Comparison of ENCODE assay signal across 8 cellular contexts in genomic region chr4:2262145-2262943, GRCh38. TPM values are rescaled to one million over a fixed set of nuclear protein-coding genes. Genes with fewer than 3 reads are reported as not detected.
DNase-seq lines count a peak whose midpoint lies in the region; ATAC-seq and TF ChIP-seq lines count a peak whose summit lies in the region.

No MANE protein-coding gene starts in this region.

- H3K27ac ChIP-seq in BLaER1 (peak overlapping the region; percentile 96), colonic mucosa (peak overlapping the region; percentile 85)

- DNase-seq in NCI-H524 treated with DMSO at 0.1 percent for 48 hours (lab: John Stamatoyannopoulos, UW) (peak; percentile 89), colonic mucosa (peak; percentile 98), kidney tubule cell (ENCODE audit: low spot score) (peak; percentile 100)
- DNase-seq in activated CD4-positive, alpha-beta T cell treated with anti-CD3 and anti-CD28 coated beads for 48 hours: peak; percentile 98
- DNase-seq in stimulated activated CD4-positive, alpha-beta T cell treated with anti-CD3 and anti-CD28 coated beads, Interleukin-1b, Interleukin-23, amount 100 ng/mL, for 1 hour (ENCODE audit: low read depth in 2 of 2): peak; percentile 88 to 96

- peaks cover 40% of the 10 kb centered on the region for H4K20me1 ChIP-seq in BLaER1

- intact Hi-C loops in colonic mucosa (cut with DNase I): no loop called here

- H3K36me3 ChIP-seq in BLaER1: peaks cover 30% of the 10 kb centered on the region
- no peaks in the 10 kb centered on the region for H3K36me3 ChIP-seq in colonic mucosa

- H3K27me3 ChIP-seq in BLaER1: no peaks in the 10 kb centered on the region
- H3K27me3 ChIP-seq in colonic mucosa: no peaks in the 10 kb centered on the region

- H3K9me3 ChIP-seq in BLaER1: no peaks in the 10 kb centered on the region
- no peaks in the 10 kb centered on the region for H3K9me3 ChIP-seq in colonic mucosa

- H3K4me2 ChIP-seq in BLaER1: peak overlapping the region; percentile 99

- H3K4me3 ChIP-seq in BLaER1 (peak overlapping the region; percentile 95), colonic mucosa (peak overlapping the region; percentile 70)

- H3K9ac ChIP-seq in BLaER1 (peak overlapping the region; percentile 96), colonic mucosa (ENCODE audit: low read depth in 2 of 2, low read length in 2 of 2) (peak overlapping the region; percentile 70 to 87)

- ATAC-seq in GM19324 (IDR thresholded peaks at IDR 0.05; ENCODE audit: low FRiP score, unreplicated experiment) (peak; percentile 94), HG03460 (IDR thresholded peaks at IDR 0.05; ENCODE audit: unreplicated experiment) (peak; percentile 87)

- TF ChIP-seq CTCF in colonic mucosa (IDR thresholded peaks at IDR 0.05): no peak

- peaks cover 60% of the 10 kb centered on the region for H3K4me1 ChIP-seq in BLaER1
- peaks cover 10% of the 10 kb centered on the region for H3K4me1 ChIP-seq in colonic mucosa

RNA-seq across cellular contexts. Expression of gene MXD4, which starts 0.4 kb away (rescaled TPM):
- 10 to 100 TPM; 36.7 to 43.3 TPM for total RNA-seq in colonic mucosa

RNA-seq across cellular contexts. Expression of gene HAUS3, which starts 20.4 kb away (rescaled TPM):
- total RNA-seq in colonic mucosa: 10 to 100 TPM in 1 of 2 donors, 1 to 10 TPM in 1; 9.1 to 13.0 TPM

RNA-seq across cellular contexts. Expression of gene POLN, which starts 20.4 kb away (rescaled TPM):
- total RNA-seq in colonic mucosa: 1 to 10 TPM; 1.6 to 2.8 TPM

Comparison
In these comparisons a context has a peak if more than half of its experiments do, and no peak if none do; other contexts are left out.
1. Peak in every context shown above with its lines: DNase-seq, ATAC-seq, H3K4me3 ChIP-seq and H3K27ac ChIP-seq.